8 cellular contexts compared by ENCODE assay signal in genomic region chrX:15815779-15816452, GRCh38. TPM values are rescaled to one million over a fixed set of nuclear protein-coding genes. Genes with fewer than 3 reads are reported as not detected.
DNase-seq lines count a peak whose midpoint lies in the region; ATAC-seq lines count a peak whose summit lies in the region.

No MANE protein-coding gene starts in this region.

- H3K27ac Mint-ChIP-seq in activated CD4-positive, alpha-beta T cell treated with anti-CD3 and anti-CD28 coated beads for 36 hours = no peak overlapping the region

- no peaks in the 10 kb centered on the region for H3K4me1 ChIP-seq in GM23248 (ENCODE audit: insufficient read depth)

- no peaks in the 10 kb centered on the region for H3K9me3 ChIP-seq in GM23248 (ENCODE audit: low read depth)

- H3K4me2 ChIP-seq in GM23248 (ENCODE audit: unreplicated experiment) = no peak overlapping the region

- H3K27me3 ChIP-seq in GM23248 (replicated peaks; ENCODE audit: insufficient read depth) = no peaks in the 10 kb centered on the region

- no peaks in the 10 kb centered on the region for H3K9me3 Mint-ChIP-seq in activated CD4-positive, alpha-beta T cell treated with anti-CD3 and anti-CD28 coated beads for 36 hours (ENCODE audit: low read depth)

- peaks cover 43% of the 10 kb centered on the region for H3K36me3 Mint-ChIP-seq in activated CD4-positive, alpha-beta T cell treated with anti-CD3 and anti-CD28 coated beads for 36 hours (ENCODE audit: low read depth)

- no peak overlapping the region for H3K4me3 Mint-ChIP-seq in activated CD4-positive, alpha-beta T cell treated with anti-CD3 and anti-CD28 coated beads for 36 hours

- ATAC-seq in activated CD4-positive, alpha-beta T cell treated with anti-CD3 and anti-CD28 coated beads for 36 hours = peak; percentile 79
- no peak for ATAC-seq in HG02973 (IDR thresholded peaks at IDR 0.05; ENCODE audit: unreplicated experiment)

- no peaks in the 10 kb centered on the region for H4K20me1 ChIP-seq in GM23248 (ENCODE audit: insufficient read depth)

- H3F3A ChIP-seq in GM23248 (ENCODE audit: insufficient read depth) = no peaks in the 10 kb centered on the region

- CTCF ChIA-PET in activated CD4-positive, alpha-beta T cell treated with anti-CD3 and anti-CD28 coated beads for 36 hours (lab: Charles Lee) = interaction anchor here (0.6 to 1.2 kb wide), 8 partner anchors 11 to 316 kb away, joined by 3 to 5 read pairs (median 4); no protein-coding TSS in a partner anchor

- no peak overlapping the region for H3K9ac ChIP-seq in GM23248

- in situ Hi-C loops in GM23248 (cut with MboI) = no loop called here

- POLR2A ChIA-PET in activated CD4-positive, alpha-beta T cell treated with anti-CD3 and anti-CD28 coated beads for 36 hours (lab: Charles Lee) = interaction anchor here (0.7 kb wide), 2 partner anchors 39 to 145 kb away, joined by 3 to 4 read pairs; partner anchors contain the start of gene AP1S2

- no peaks in the 10 kb centered on the region for H3K9me2 ChIP-seq in GM23248 (ENCODE audit: insufficient read depth)

- 73 to 74% methylated on average over 8 to 10 of the region's 10 CpGs for WGBS in GM23248 (ENCODE audit: low coverage in 1 of 2, low lambda C conversion rate in 2 of 2, missing lambda C conversion rate in 2 of 2), 2 experiments

- H3K4me1 Mint-ChIP-seq in activated CD4-positive, alpha-beta T cell treated with anti-CD3 and anti-CD28 coated beads for 36 hours = peaks cover 40% of the 10 kb centered on the region

- H3K27ac ChIP-seq in GM23248 = no peak overlapping the region

- H3K36me3 ChIP-seq in GM23248 (ENCODE audit: low read depth) = peaks cover 3% of the 10 kb centered on the region; the same call in 1 of the 2 replicates

- DNase-seq in activated CD4-positive, alpha-beta T cell treated with anti-CD3 and anti-CD28 coated beads for 36 hours = peak; percentile 34
- DNase-seq in activated CD4-positive, alpha-beta T cell treated with anti-CD3 and anti-CD28 coated beads for 1 hour = no peak
- DNase-seq in GM23248 (peak; percentile 31), NCI-H2227 (lab: John Stamatoyannopoulos, UW; ENCODE audit: unreplicated experiment) (peak; percentile 17), astrocyte of the hippocampus (ENCODE audit: low read depth, low spot score) (peak; percentile 51), lung microvascular endothelial cell (ENCODE audit: low read depth in 2 of 2) (peak; percentile 36 to 51), cerebellum (ENCODE audit: low spot score) (no peak)

- intact Hi-C loops in activated CD4-positive, alpha-beta T cell treated with anti-CD3 and anti-CD28 coated beads for 36 hours (cut with DNase I, micrococcal nuclease) = loop anchor here in 1 of 2 experiments (2.0 kb wide), 2 partner anchors 25 to 39 kb away; partner anchors contain the start of genes AP1S2 and ZRSR2

- H3K79me2 ChIP-seq in GM23248 (ENCODE audit: insufficient read depth) = no peaks in the 10 kb centered on the region

- H3K4me3 ChIP-seq in GM23248 = no peak overlapping the region

- no peaks in the 10 kb centered on the region for H3K27me3 Mint-ChIP-seq in activated CD4-positive, alpha-beta T cell treated with anti-CD3 and anti-CD28 coated beads for 36 hours

- no peak overlapping the region for H2AFZ ChIP-seq in GM23248

RNA-seq across cellular contexts. Expression of gene ZRSR2, which starts 25.6 kb away (rescaled TPM):
- total RNA-seq in activated CD4-positive, alpha-beta T cell treated with anti-CD3 and anti-CD28 coated beads for 36 hours = 10 to 100 TPM; 12.4 TPM
- total RNA-seq in GM23248 (2014; rRNA removed; shearing (Covaris generic)) = 1.4 and 4.1 TPM in 2 replicates
- polyA plus RNA-seq in GM23248 (2016; fragmentation: Nextera tagmentation; extraction: Ambion mirVana) = 5.3 and 9.9 TPM in 2 replicates
- 2.0 and 2.2 TPM in 2 replicates for total RNA-seq in lung microvascular endothelial cell
- 6.4 TPM for total RNA-seq in cerebellum

RNA-seq across cellular contexts. Expression of gene AP1S2, which starts 38.7 kb away (rescaled TPM):
- total RNA-seq in activated CD4-positive, alpha-beta T cell treated with anti-CD3 and anti-CD28 coated beads for 36 hours = 10 to 100 TPM; 22.3 to 24.5 TPM
- 22.6 and 38.1 TPM in 2 replicates for total RNA-seq in GM23248 (2014; rRNA removed; shearing (Covaris generic))
- 24.3 and 27.9 TPM in 2 replicates for polyA plus RNA-seq in GM23248 (2016; fragmentation: Nextera tagmentation; extraction: Ambion mirVana)
- total RNA-seq in lung microvascular endothelial cell = 57.3 and 63.6 TPM in 2 replicates
- 90.6 TPM for total RNA-seq in cerebellum

Comparison
In these comparisons a context has a peak if more than half of its experiments do, and no peak if none do; other contexts are left out.
1. DNase-seq: peak in activated CD4-positive, alpha-beta T cell treated with anti-CD3 and anti-CD28 coated beads for 36 hours (single experiment), GM23248 (single experiment), NCI-H2227 (single experiment), astrocyte of the hippocampus (single experiment) and lung microvascular endothelial cell (2 of 2); none in activated CD4-positive, alpha-beta T cell treated with anti-CD3 and anti-CD28 coated beads for 1 hour (single experiment) and cerebellum (single experiment).